ENCODE assay signal across 18 cellular contexts in the genomic region with DNA sequence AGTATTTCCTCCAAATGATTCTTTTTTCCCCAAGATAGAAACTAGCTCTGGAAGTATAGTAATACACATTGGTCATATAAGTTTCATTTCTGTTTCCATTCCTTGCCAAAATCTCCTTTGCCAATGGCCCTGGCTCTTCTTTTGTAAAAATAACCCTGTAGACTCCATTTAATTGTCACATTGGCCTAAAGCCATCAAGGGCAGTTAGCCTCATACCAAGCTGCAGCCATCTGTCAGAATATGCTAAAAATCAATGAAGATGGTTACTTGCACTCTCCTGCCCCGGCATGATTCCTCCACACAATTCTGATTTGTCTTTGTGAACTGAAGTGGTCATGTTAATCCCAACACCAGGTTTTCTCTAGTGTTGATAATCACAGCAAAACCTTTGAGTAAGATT.
"Had no signal": no experiment of that assay in that cellular context is flagged by ENCODE, and none has a peak within 500 bp of the region (broad histone marks: within the 10 kb centered on the region; RNA-seq: fewer than 3 reads in every experiment).

No MANE protein-coding gene starts in this region.

- FAIRE-seq: bronchial epithelial cell, endometrium had no signal

- DNase-seq: activated CD4-positive, alpha-beta T cell treated with anti-CD3 and anti-CD28 coated beads, Interleukin-2, amount 50 U/mL, for 48 hours; activated CD4-positive, CD25-positive, alpha-beta regulatory T cell; activated naive CD8-positive, alpha-beta T cell treated with anti-CD3 and anti-CD28 coated beads, Interleukin-2, amount 10 ng/mL, durations not matched to agents 7 days and 5 days; activated T-cell treated with anti-CD3 and anti-CD28 coated beads, Interleukin-2, amount 50 U/mL, for 72 hours; anterior cingulate cortex; head of caudate nucleus; left cardiac atrium; lower lobe of right lung; naive B cell; posterior cingulate gyrus; stimulated activated CD4-positive, alpha-beta T cell treated with anti-CD3 and anti-CD28 coated beads, Interleukin-15, amount 100 ng/mL, for 24 hours; stimulated activated CD4-positive, alpha-beta T cell treated with anti-CD3 and anti-CD28 coated beads, Interleukin-4, amount 100 ng/mL, for 24 hours; upper lobe of right lung had no signal

- H3K36me3 Mint-ChIP-seq: activated naive CD8-positive, alpha-beta T cell treated with anti-CD3 and anti-CD28 coated beads, Interleukin-2, amount 10 ng/mL, durations not matched to agents 7 days and 5 days; mesothelial cell of epicardium; naive B cell had no signal

- H3K9me3 Mint-ChIP-seq: activated naive CD8-positive, alpha-beta T cell treated with anti-CD3 and anti-CD28 coated beads, Interleukin-2, amount 10 ng/mL, durations not matched to agents 7 days and 5 days; activated T-cell treated with anti-CD3 and anti-CD28 coated beads, Interleukin-2, amount 50 U/mL, for 72 hours; mesothelial cell of epicardium; naive B cell; stimulated activated naive CD8-positive, alpha-beta T cell treated with anti-CD3 and anti-CD28 coated beads, Interleukin-15, Interleukin-2, amounts not matched to agents 100 ng/mL and 50 ng/mL, for 24 hours had no signal

- H3K27ac Mint-ChIP-seq: activated naive CD8-positive, alpha-beta T cell treated with anti-CD3 and anti-CD28 coated beads, Interleukin-2, amount 10 ng/mL, durations not matched to agents 7 days and 5 days; mesothelial cell of epicardium; naive B cell; stimulated activated naive CD8-positive, alpha-beta T cell treated with anti-CD3 and anti-CD28 coated beads, Interleukin-15, Interleukin-2, amounts not matched to agents 100 ng/mL and 50 ng/mL, for 24 hours had no signal

- H3K4me1 Mint-ChIP-seq: naive B cell had no signal

- ATAC-seq: activated T-cell treated with anti-CD3 and anti-CD28 coated beads, Interleukin-2, amount 50 U/mL, for 72 hours; esophagus mucosa; left cardiac atrium; lower lobe of right lung; upper lobe of right lung had no signal

- H3K27me3 Mint-ChIP-seq: activated naive CD8-positive, alpha-beta T cell treated with anti-CD3 and anti-CD28 coated beads, Interleukin-2, amount 10 ng/mL, durations not matched to agents 7 days and 5 days; stimulated activated naive CD8-positive, alpha-beta T cell treated with anti-CD3 and anti-CD28 coated beads, Interleukin-15, Interleukin-2, amounts not matched to agents 100 ng/mL and 50 ng/mL, for 24 hours had no signal

- H3K4me3 Mint-ChIP-seq: activated naive CD8-positive, alpha-beta T cell treated with anti-CD3 and anti-CD28 coated beads, Interleukin-2, amount 10 ng/mL, durations not matched to agents 7 days and 5 days; activated T-cell treated with anti-CD3 and anti-CD28 coated beads, Interleukin-2, amount 50 U/mL, for 72 hours; mesothelial cell of epicardium; naive B cell had no signal
